In the genomic region with DNA sequence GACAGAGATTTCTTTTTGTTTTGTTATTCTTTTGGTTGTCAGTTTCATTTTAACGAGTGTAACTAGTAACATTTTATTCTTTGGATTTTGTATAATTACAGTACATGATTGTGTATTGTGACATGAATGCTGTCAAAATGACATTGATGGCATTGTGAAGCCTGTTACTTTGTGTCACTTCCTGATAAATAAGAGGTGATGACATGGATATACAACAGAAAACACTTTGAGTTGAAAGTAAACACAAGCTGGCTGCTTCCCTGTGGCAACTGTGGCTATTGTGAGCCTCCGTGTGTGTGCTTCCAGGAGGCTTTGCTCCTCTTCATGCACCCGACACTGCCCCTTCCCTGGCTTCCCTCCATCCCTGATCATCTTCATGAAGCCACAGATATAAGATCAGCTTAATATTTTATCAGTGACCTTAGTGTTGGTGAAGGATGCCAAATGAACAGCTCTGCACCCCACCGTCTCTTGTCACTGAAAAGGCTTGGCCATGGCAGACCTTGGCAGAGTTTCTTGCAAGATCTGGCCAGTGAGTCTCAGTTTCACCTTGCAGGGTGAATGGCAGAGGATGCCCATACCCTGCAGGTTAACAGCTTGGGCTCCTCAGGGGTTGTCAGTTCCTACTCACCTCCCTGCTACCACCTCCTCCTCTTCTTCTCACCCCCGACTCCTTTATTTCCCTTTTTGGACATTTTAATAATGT, we compare ENCODE assay signal across 24 cellular contexts.
"Had no signal": no experiment of that assay in that cellular context is flagged by ENCODE, and none has a peak within 500 bp of the region (broad histone marks: within the 10 kb centered on the region; RNA-seq: fewer than 3 reads in every experiment).

No MANE protein-coding gene starts in this region.

- H3K9me3 ChIP-seq: adrenal gland, ascending aorta, colonic mucosa, gastroesophageal sphincter, ovary, psoas muscle, tibial nerve had no signal

- H3K27me3 ChIP-seq: adrenal gland, ascending aorta, colonic mucosa, gastroesophageal sphincter, ovary, tibial nerve had no signal

- DNase-seq: activated CD4-positive, alpha-beta T cell treated with anti-CD3 and anti-CD28 coated beads for 36 hours; activated CD4-positive, alpha-beta T cell treated with anti-CD3 and anti-CD28 coated beads, Interleukin-2, amount 50 U/mL, for 4 hours; activated CD8-positive, alpha-beta memory T cell treated with anti-CD3 and anti-CD28 coated beads for 24 hours; activated CD8-positive, alpha-beta memory T cell treated with anti-CD3 and anti-CD28 coated beads, Interleukin-2, amount 50 U/mL, for 4 hours; activated naive CD4-positive, alpha-beta T cell; activated T-cell treated with anti-CD3 and anti-CD28 coated beads, Interleukin-2, amount 50 U/mL, for 24 hours; adrenal gland; central memory CD4-positive, alpha-beta T cell; colonic mucosa; endodermal cell; head of caudate nucleus; hypothalamus; left ventricle myocardium superior; mammary epithelial cell; natural killer cell; ovary; psoas muscle; right cardiac atrium; stimulated activated CD4-positive, alpha-beta T cell treated with anti-CD3 and anti-CD28 coated beads, Interleukin-12 subunit alpha, Interleukin-12 subunit beta, amount 100 ng/mL, for 4 hours; stimulated activated CD4-positive, alpha-beta T cell treated with anti-CD3 and anti-CD28 coated beads, Interleukin-4, amount 100 ng/mL, for 4 hours had no signal

- ATAC-seq: activated CD4-positive, alpha-beta T cell treated with anti-CD3 and anti-CD28 coated beads for 36 hours; activated T-helper 17 cell treated with anti-CD3 and anti-CD28 coated beads, Interleukin-2, amount 50 U/mL, for 72 hours; gastroesophageal sphincter; left ventricle myocardium superior; natural killer cell; psoas muscle; right cardiac atrium had no signal

- H3K4me1 ChIP-seq: adrenal gland had no signal

- H3K27ac ChIP-seq: ascending aorta, colonic mucosa, gastroesophageal sphincter, ovary, psoas muscle had no signal

- H3K36me3 ChIP-seq: adrenal gland, colonic mucosa, gastroesophageal sphincter, ovary, tibial nerve had no signal

- H3K4me3 ChIP-seq: adrenal gland, ascending aorta, colonic mucosa, gastroesophageal sphincter, ovary, psoas muscle, tibial nerve had no signal
